ENCODE assay signal across 8 cellular contexts in the genomic region with DNA sequence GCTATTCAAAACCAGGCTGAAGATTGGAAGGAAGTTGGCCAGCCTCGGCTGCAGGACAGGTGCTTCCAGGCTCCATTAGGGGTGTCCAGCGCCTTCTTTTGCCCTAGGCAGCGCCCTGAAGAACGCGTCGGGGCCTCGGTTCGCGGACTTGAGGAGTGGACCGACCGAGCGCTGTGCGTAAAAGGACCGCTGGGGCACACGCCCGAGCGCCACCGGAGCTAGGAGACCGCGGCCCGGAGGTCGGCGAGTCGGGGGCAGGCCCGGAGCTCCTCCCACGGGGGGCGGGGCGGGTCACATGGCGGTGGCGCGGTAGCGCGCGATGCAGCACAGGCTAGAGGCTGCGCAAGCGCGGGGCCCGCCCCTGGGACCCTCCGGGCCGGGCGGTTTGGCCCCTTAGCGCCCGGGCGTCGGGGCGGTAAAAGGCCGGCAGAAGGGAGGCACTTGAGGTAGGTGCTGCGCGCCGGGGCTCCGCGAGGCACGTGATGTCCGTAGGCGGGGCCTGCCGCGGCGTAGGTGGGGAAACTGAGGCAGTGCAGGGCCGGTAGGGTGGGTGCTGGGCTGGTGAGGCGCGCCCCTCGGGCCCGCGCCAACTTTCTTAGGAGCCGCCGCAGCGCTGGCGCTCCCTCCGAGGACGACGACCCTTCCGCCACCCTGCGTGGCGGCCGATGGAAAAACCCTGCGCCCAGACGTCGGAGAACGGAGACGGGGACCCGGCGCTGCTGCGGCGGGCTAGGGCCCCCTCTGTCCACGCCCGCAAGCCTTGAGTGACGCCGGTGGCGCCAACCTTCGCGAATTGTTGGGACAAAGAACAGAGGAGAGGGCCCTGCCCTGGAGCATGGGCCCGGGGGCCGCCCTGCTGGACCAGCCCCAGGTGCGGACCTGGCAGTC. TPM values are rescaled to one million over a fixed set of nuclear protein-coding genes. Genes with fewer than 3 reads are reported as not detected.
DNase-seq lines count a peak whose midpoint lies in the region; ATAC-seq and TF ChIP-seq lines count a peak whose summit lies in the region.

A gene with protein sequence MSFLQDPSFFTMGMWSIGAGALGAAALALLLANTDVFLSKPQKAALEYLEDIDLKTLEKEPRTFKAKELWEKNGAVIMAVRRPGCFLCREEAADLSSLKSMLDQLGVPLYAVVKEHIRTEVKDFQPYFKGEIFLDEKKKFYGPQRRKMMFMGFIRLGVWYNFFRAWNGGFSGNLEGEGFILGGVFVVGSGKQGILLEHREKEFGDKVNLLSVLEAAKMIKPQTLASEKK (plus strand): TSS at position 354 of the 888 bp plus-strand sequence. CDS start 11,917 bp downstream, outside the sequence.

- intact Hi-C loops in ovary (cut with DNase I) = loop anchor here in 2 of 4 donors (5.0 to 10.0 kb wide), 2 partner anchors 44 to 96 kb away; a partner anchor contains a TSS

- peak; percentile 26 for TF ChIP-seq POLR2A in ovary (IDR thresholded peaks at IDR 0.05)

- no peak for TF ChIP-seq EP300 in ovary (IDR thresholded peaks at IDR 0.05)

- DNase-seq in DMS 273 (lab: John Stamatoyannopoulos, UW; ENCODE audit: unreplicated experiment) = peak; percentile 92
- peak in 1 of 2 experiments; percentile 75 for DNase-seq in SJSA1 (ENCODE audit: low read depth in 1 of 2, low spot score in 2 of 2)
- peak; percentile 90 for DNase-seq in activated naive CD4-positive, alpha-beta T cell treated with anti-CD3 and anti-CD28 coated beads, Interleukin-2, amount 50 U/mL, for 16 hours
- peak; percentile 41 for DNase-seq in glomerular visceral epithelial cell (ENCODE audit: extremely low spot score)
- DNase-seq in ovary = peak; percentile 87 to 90 (median 88)
- peak; percentile 13 for DNase-seq in thoracic aorta (ENCODE audit: low spot score)

- no peak within 1 kb of the TSS for H3K27ac ChIP-seq in HUES48 (ENCODE audit: low read depth, low read length)
- no peak within 1 kb of the TSS for H3K27ac ChIP-seq in SJSA1
- peak within 1 kb of the TSS; percentile 75 to 81 for H3K27ac ChIP-seq in ovary
- peak within 1 kb of the TSS; percentile 40 to 65 for H3K27ac ChIP-seq in thoracic aorta

- peak within 1 kb of the TSS; percentile 64 for H3K4me3 ChIP-seq in HUES48 (ENCODE audit: low read depth, low read length)
- peak within 1 kb of the TSS; percentile 58 for H3K4me3 ChIP-seq in SJSA1
- peak within 1 kb of the TSS; percentile 88 for H3K4me3 ChIP-seq in ovary
- peak within 1 kb of the TSS; percentile 73 for H3K4me3 ChIP-seq in thoracic aorta

- H3K9me3 ChIP-seq in HUES48 (ENCODE audit: control insufficient read depth, insufficient read depth, low read length) = no peaks in the 10 kb centered on the region
- H3K9me3 ChIP-seq in SJSA1 (replicated peaks) = no peaks in the 10 kb centered on the region
- no peaks in the 10 kb centered on the region for H3K9me3 ChIP-seq in ovary
- H3K9me3 ChIP-seq in thoracic aorta = no peaks in the 10 kb centered on the region

- H3K27me3 ChIP-seq in HUES48 (ENCODE audit: control insufficient read depth, insufficient read depth, low read length) (peaks cover 18% of the 10 kb centered on the region), SJSA1 (replicated peaks) (no peaks in the 10 kb centered on the region), ovary (no peaks in the 10 kb centered on the region), thoracic aorta (replicated peaks; ENCODE audit: insufficient read depth) (no peaks in the 10 kb centered on the region)

- peaks cover 11% of the 10 kb centered on the region for H3K4me1 ChIP-seq in HUES48 (ENCODE audit: control insufficient read depth, insufficient read depth, low read length)
- peaks cover 48% of the 10 kb centered on the region for H3K4me1 ChIP-seq in SJSA1 (replicated peaks)
- H3K4me1 ChIP-seq in ovary (ENCODE audit: insufficient read depth) = peaks cover 17% of the 10 kb centered on the region
- H3K4me1 ChIP-seq in thoracic aorta (ENCODE audit: control insufficient read depth in 1 of 2, low read depth in 2 of 2) = peaks cover 19 to 32% of the 10 kb centered on the region in 2 donors

- H3K36me3 ChIP-seq in HUES48 (ENCODE audit: control insufficient read depth, insufficient read depth, low read length) = no peaks in the 10 kb centered on the region
- no peaks in the 10 kb centered on the region for H3K36me3 ChIP-seq in SJSA1
- no peaks in the 10 kb centered on the region for H3K36me3 ChIP-seq in ovary
- no peaks in the 10 kb centered on the region for H3K36me3 ChIP-seq in thoracic aorta

- 1 to 2% (median 2%) methylated on average over 53 to 94 of the region's 94 CpGs for WGBS in ovary, 3 donors

- peak; percentile 92 for ATAC-seq in GM21367 (IDR thresholded peaks at IDR 0.05; ENCODE audit: unreplicated experiment)
- peak; percentile 61 for ATAC-seq in thoracic aorta (ENCODE audit: insufficient number of reproducible peaks, low FRiP score, low read depth)

- TF ChIP-seq CTCF in ovary (IDR thresholded peaks at IDR 0.05) (peak in 1 of 3 donors; percentile 7), thoracic aorta (IDR thresholded peaks at IDR 0.05) (no peak)

- H3K9ac ChIP-seq in HUES48 (ENCODE audit: low read depth, low read length) = peak within 1 kb of the TSS; percentile 55

RNA-seq across cellular contexts. Expression of the gene that starts here (rescaled TPM):
- 51.8 and 68.9 TPM in 2 replicates for total RNA-seq in SJSA1 (2014; rRNA removed; shearing (Covaris generic))
- 10 to 100 TPM; 26.7 to 54.9 (median 43.7) TPM for total RNA-seq in ovary
- 10 to 100 TPM; 24.8 to 58.9 TPM for polyA plus RNA-seq in ovary
- total RNA-seq in thoracic aorta = 10 to 100 TPM; 23.5 to 24.1 TPM

Comparison
In these comparisons a context has a peak if more than half of its experiments do, and no peak if none do; other contexts are left out.
1. H3K27ac ChIP-seq: peak in ovary (2 of 2) and thoracic aorta (2 of 2); none in HUES48 (single experiment) and SJSA1 (single experiment).
2. Peak in every context shown above with its lines, with median percentiles within 50 percentile points of each other: H3K4me3 ChIP-seq.